32 cellular contexts compared by ENCODE assay signal in the genomic region with DNA sequence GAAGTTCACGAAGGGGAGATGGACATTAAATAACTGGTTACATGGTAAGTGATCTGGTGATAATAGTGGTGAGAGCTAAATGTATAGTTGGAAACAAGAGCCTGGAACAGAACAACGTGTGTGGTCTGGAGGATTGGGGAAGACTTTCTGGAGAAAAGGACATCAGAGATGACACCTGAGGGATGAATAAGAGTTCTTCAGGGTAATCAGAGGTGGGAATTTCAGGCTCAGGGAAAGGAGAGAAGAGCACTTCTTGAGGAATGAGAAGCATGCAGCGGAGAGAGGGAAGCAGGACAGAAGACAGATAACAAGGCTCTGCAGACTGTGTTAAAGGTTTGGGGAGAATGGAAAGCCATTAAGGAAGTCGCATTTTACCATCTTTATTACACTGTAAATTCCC.
DNase-seq lines count a peak whose midpoint lies in the region; ATAC-seq, FAIRE-seq and TF ChIP-seq lines count a peak whose summit lies in the region.
"Had no signal": no experiment of that assay in that cellular context is flagged by ENCODE, and none has a peak within 500 bp of the region (broad histone marks: within the 10 kb centered on the region; RNA-seq: fewer than 3 reads in every experiment).

No MANE protein-coding gene starts in this region.

- no peak for ATAC-seq in left ventricle myocardium superior
- ATAC-seq in GM19397 (IDR thresholded peaks at IDR 0.05; ENCODE audit: unreplicated experiment): no peak
- no peak for ATAC-seq in CD8-positive, alpha-beta T cell
- ATAC-seq: activated naive CD8-positive, alpha-beta T cell treated with anti-CD3 and anti-CD28 coated beads, Interleukin-2, amount 50 U/mL, for 24 hours; mucosa of descending colon; right lobe of liver had no signal

- intact Hi-C loops in left ventricle myocardium superior (cut with micrococcal nuclease): no loop called here
- intact Hi-C loops in mammary epithelial cell (cut with micrococcal nuclease): no loop called here
- intact Hi-C loops in CD8-positive, alpha-beta T cell (cut with DNase I, micrococcal nuclease): no loop called here

- peak; percentile 7 for FAIRE-seq in bronchial epithelial cell (lab: Jason Lieb, UNC)

- no peaks in the 10 kb centered on the region for H3K27me3 Mint-ChIP-seq in CD8-positive, alpha-beta T cell (ENCODE audit: low read depth)
- H3K27me3 Mint-ChIP-seq: activated naive CD8-positive, alpha-beta T cell treated with anti-CD3 and anti-CD28 coated beads, Interleukin-2, amount 50 U/mL, for 24 hours had no signal

- BruUV-seq in mammary epithelial cell (replicated peaks; lab: Mats Ljungman, UMichigan): no TSS peak

- no peak overlapping the region for H3K4me2 ChIP-seq in mammary epithelial cell (ENCODE audit: insufficient read depth, low read depth, low read length)

- H3K4me3 ChIP-seq in cardiac muscle cell: no peak overlapping the region
- no peak overlapping the region for H3K4me3 ChIP-seq in bronchial epithelial cell (ENCODE audit: low read depth, low read length)
- no peak overlapping the region for H3K4me3 ChIP-seq in mesodermal cell (ENCODE audit: extremely low read depth, insufficient read depth, low read length, poor library complexity, severe bottlenecking)
- no peak overlapping the region for H3K4me3 ChIP-seq in mammary epithelial cell (replicated peaks in 1 of 3; ENCODE audit: insufficient read depth in 1 of 3, low read depth in 2 of 3, low read length in 3 of 3)
- H3K4me3 ChIP-seq in CD8-positive, alpha-beta T cell (ENCODE audit: low read depth, low read length): no peak overlapping the region
- H3K4me3 ChIP-seq: dorsolateral prefrontal cortex, left ventricle myocardium inferior, mucosa of descending colon, right lobe of liver, uterus had no signal

- no peak overlapping the region for H3K4me3 Mint-ChIP-seq in CD8-positive, alpha-beta T cell
- H3K4me3 Mint-ChIP-seq: activated CD4-positive, alpha-beta T cell treated with anti-CD3 and anti-CD28 coated beads, Interleukin-2, amount 10 ng/mL, durations not matched to agents 24 days and 14 days; activated naive CD8-positive, alpha-beta T cell treated with anti-CD3 and anti-CD28 coated beads, Interleukin-2, amount 50 U/mL, for 24 hours; IgD-negative memory B cell had no signal

- in situ Hi-C loops in mammary epithelial cell (cut with MboI; ENCODE audit: low sequenced_read_pairs in 2 of 2): no loop called here

- H3K9me3 Mint-ChIP-seq in CD8-positive, alpha-beta T cell: no peaks in the 10 kb centered on the region
- H3K9me3 Mint-ChIP-seq: activated CD4-positive, alpha-beta T cell treated with anti-CD3 and anti-CD28 coated beads, Interleukin-2, amount 10 ng/mL, durations not matched to agents 24 days and 14 days; activated naive CD8-positive, alpha-beta T cell treated with anti-CD3 and anti-CD28 coated beads, Interleukin-2, amount 50 U/mL, for 24 hours; IgD-negative memory B cell had no signal

- H3K36me3 ChIP-seq in cardiac muscle cell (no peaks in the 10 kb centered on the region), bronchial epithelial cell (ENCODE audit: control insufficient read depth, insufficient read depth, low read length) (no peaks in the 10 kb centered on the region), mesodermal cell (ENCODE audit: control insufficient read depth, insufficient read depth, low read length) (no peaks in the 10 kb centered on the region), mammary epithelial cell (ENCODE audit: insufficient read depth, low read length) (no peaks in the 10 kb centered on the region)
- H3K36me3 ChIP-seq in CD8-positive, alpha-beta T cell (ENCODE audit: insufficient read depth, low read length): no peaks in the 10 kb centered on the region
- H3K36me3 ChIP-seq: left ventricle myocardium inferior, right lobe of liver, uterus, WERI-Rb-1 had no signal

- no peak overlapping the region for H3K9ac ChIP-seq in mammary epithelial cell (ENCODE audit: insufficient read depth, low read length)

- peaks cover 1% of the 10 kb centered on the region for H3K36me3 Mint-ChIP-seq in CD8-positive, alpha-beta T cell
- H3K36me3 Mint-ChIP-seq: IgD-negative memory B cell had no signal

- H3K9me3 ChIP-seq in cardiac muscle cell (ENCODE audit: low read depth): no peaks in the 10 kb centered on the region
- no peaks in the 10 kb centered on the region for H3K9me3 ChIP-seq in mesodermal cell (ENCODE audit: control insufficient read depth, low read length)
- no peaks in the 10 kb centered on the region for H3K9me3 ChIP-seq in mammary epithelial cell (replicated peaks; ENCODE audit: insufficient read depth, low read length)
- H3K9me3 ChIP-seq in CD8-positive, alpha-beta T cell (ENCODE audit: low read length): no peaks in the 10 kb centered on the region
- H3K9me3 ChIP-seq: left ventricle myocardium inferior, mucosa of descending colon, right lobe of liver, uterus had no signal

- H3K4me1 ChIP-seq in cardiac muscle cell (ENCODE audit: low read depth) (peaks cover 11% of the 10 kb centered on the region), mesodermal cell (ENCODE audit: control insufficient read depth, insufficient read depth, low read length, poor library complexity, severe bottlenecking) (peaks cover 44% of the 10 kb centered on the region), mammary epithelial cell (ENCODE audit: insufficient read depth, low read length) (peaks cover 7% of the 10 kb centered on the region)
- peaks cover 7% of the 10 kb centered on the region for H3K4me1 ChIP-seq in CD8-positive, alpha-beta T cell (ENCODE audit: insufficient read depth, low read length)
- H3K4me1 ChIP-seq: right lobe of liver had no signal

- whole genome bisulfite sequencing in mesodermal cell (ENCODE audit: insufficient coverage in 2 of 2), 2 experiments: 65 to 73% methylated on average over 2 of the region's 4 CpGs
- WGBS in mammary epithelial cell (ENCODE audit: low coverage, missing lambda C conversion rate): 84% methylated on average over 4 of the region's 4 CpGs

- H3K27ac ChIP-seq in cardiac muscle cell (peak overlapping the region; percentile 1), mesodermal cell (ENCODE audit: low read depth, low read length, severe bottlenecking) (peak overlapping the region; percentile 89), mammary epithelial cell (ENCODE audit: insufficient read depth, low read depth, low read length) (no peak overlapping the region)
- H3K27ac ChIP-seq in CD8-positive, alpha-beta T cell (ENCODE audit: low read depth, low read length): no peak overlapping the region
- H3K27ac ChIP-seq: dorsolateral prefrontal cortex, left ventricle myocardium inferior, right lobe of liver, uterus, WERI-Rb-1 had no signal

- H2AFZ ChIP-seq in mammary epithelial cell (ENCODE audit: low read depth, low read length): no peak overlapping the region

- H3K79me2 ChIP-seq in mammary epithelial cell (ENCODE audit: insufficient read depth, low read length): no peaks in the 10 kb centered on the region

- H3K27ac Mint-ChIP-seq in CD8-positive, alpha-beta T cell: no peak overlapping the region
- H3K27ac Mint-ChIP-seq: activated CD4-positive, alpha-beta T cell treated with anti-CD3 and anti-CD28 coated beads, Interleukin-2, amount 10 ng/mL, durations not matched to agents 24 days and 14 days; activated naive CD8-positive, alpha-beta T cell treated with anti-CD3 and anti-CD28 coated beads, Interleukin-2, amount 50 U/mL, for 24 hours; IgD-negative memory B cell had no signal

- POLR2A ChIA-PET in CD8-positive, alpha-beta T cell (lab: Charles Lee): no interaction called here

- peaks cover 11% of the 10 kb centered on the region for H3K4me1 Mint-ChIP-seq in CD8-positive, alpha-beta T cell (ENCODE audit: low read depth)
- H3K4me1 Mint-ChIP-seq: activated CD4-positive, alpha-beta T cell treated with anti-CD3 and anti-CD28 coated beads, Interleukin-2, amount 10 ng/mL, durations not matched to agents 24 days and 14 days; IgD-negative memory B cell had no signal

- DNase-seq in cardiac muscle cell (ENCODE audit: low read depth in 1 of 2, low spot score in 1 of 2) (peak in 1 of 2 donors; percentile 11), left ventricle myocardium superior (no peak), bronchial epithelial cell (ENCODE audit: low read depth) (no peak), mammary epithelial cell (no peak)
- DNase-seq in stimulated activated CD4-positive, alpha-beta T cell treated with anti-CD3 and anti-CD28 coated beads, Interleukin-4, amount 100 ng/mL, for 1 hour: no peak
- DNase-seq in CD8-positive, alpha-beta T cell: no peak
- DNase-seq: 8988T; activated CD4-positive, alpha-beta T cell treated with anti-CD3 and anti-CD28 coated beads, Interleukin-2, amount 10 ng/mL, durations not matched to agents 24 days and 14 days; activated effector memory CD4-positive, alpha-beta T cell treated with anti-CD3 and anti-CD28 coated beads, Interleukin-2, amount 50 U/mL, for 16 hours; activated naive CD8-positive, alpha-beta T cell treated with anti-CD3 and anti-CD28 coated beads, Interleukin-2, amount 50 U/mL, for 24 hours; activated T-cell treated with anti-CD3 and anti-CD28 coated beads, Interleukin-2, amount 50 U/mL, for 1 hour; AML-193; dorsolateral prefrontal cortex; GF-D8; hypothalamus; left ventricle myocardium inferior; mucosa of descending colon; NCI-H1092 treated with DMSO at 0.1 percent for 48 hours; NCI-H187; NCI-H2171 treated with DMSO at 0.1 percent for 48 hours; NCI-H526; NK-92 treated with Interleukin-12 subunit alpha and Interleukin-12 subunit beta, amount 100 ng/mL, for 24 hours; posterior cingulate gyrus; right lobe of liver; Right ventricle myocardium superior; stimulated activated naive CD4-positive, alpha-beta T cell; T1000; uterus; WERI-Rb-1 had no signal

- H4K20me1 ChIP-seq in mammary epithelial cell (ENCODE audit: insufficient read depth, low read length): no peaks in the 10 kb centered on the region

- dilution Hi-C loops in mammary epithelial cell (cut with HindIII; ENCODE audit: low sequenced_read_pairs): loop anchor here (10.0 kb wide), 1 partner anchor 57 kb away; no protein-coding TSS in a partner anchor

- H3K27me3 ChIP-seq in cardiac muscle cell (no peaks in the 10 kb centered on the region), bronchial epithelial cell (ENCODE audit: control insufficient read depth, insufficient read depth, low read length) (no peaks in the 10 kb centered on the region), mammary epithelial cell (ENCODE audit: insufficient read depth, low read length) (no peaks in the 10 kb centered on the region)
- H3K27me3 ChIP-seq in CD8-positive, alpha-beta T cell (ENCODE audit: insufficient read depth, low read length): no peaks in the 10 kb centered on the region
- H3K27me3 ChIP-seq: dorsolateral prefrontal cortex, right lobe of liver, uterus had no signal

- TF ChIP-seq CTCF in cardiac muscle cell (IDR thresholded peaks at IDR 0.05; ENCODE audit: low read depth, low read length) (no peak), bronchial epithelial cell (IDR thresholded peaks at IDR 0.05; ENCODE audit: insufficient read depth, low read length, severe bottlenecking) (no peak), mammary epithelial cell (conservative IDR thresholded peaks at IDR 0.05 in 1 of 2, IDR thresholded peaks at IDR 0.05 in 1 of 2; ENCODE audit: extremely low read depth in 1 of 2, insufficient read depth in 1 of 2, low read depth in 1 of 2, low read length in 2 of 2) (no peak)
- TF ChIP-seq CTCF in CD8-positive, alpha-beta T cell (IDR thresholded peaks at IDR 0.05): no peak

- CTCF ChIA-PET in mammary epithelial cell (lab: Charles Lee; ENCODE audit: low non-redundant PET): no interaction called here
- CTCF ChIA-PET in CD8-positive, alpha-beta T cell (lab: Charles Lee): no interaction called here

Comparison
In these comparisons a context has a peak if more than half of its experiments do, and no peak if none do; other contexts are left out.
1. H3K27ac ChIP-seq: peak in cardiac muscle cell (single experiment) and mesodermal cell (single experiment); none in mammary epithelial cell (single experiment) and CD8-positive, alpha-beta T cell (single experiment).